In genomic region chr3:57673158-57673557, GRCh38 we compare ENCODE assay signal across 22 cellular contexts. TPM values are rescaled to one million over a fixed set of nuclear protein-coding genes. Genes with fewer than 3 reads are reported as not detected.
DNase-seq lines count a peak whose midpoint lies in the region; ATAC-seq and TF ChIP-seq lines count a peak whose summit lies in the region.
"Had no signal": no experiment of that assay in that cellular context is flagged by ENCODE, and none has a peak within 500 bp of the region (broad histone marks: within the 10 kb centered on the region; RNA-seq: fewer than 3 reads in every experiment).

No MANE protein-coding gene starts in this region.

- H3K9me2 ChIP-seq in SK-N-SH: no peaks in the 10 kb centered on the region

- H4K20me1 ChIP-seq in SK-N-SH (ENCODE audit: insufficient read depth): peaks cover 5% of the 10 kb centered on the region

- H3K36me3 Mint-ChIP-seq in activated CD8-positive, alpha-beta T cell treated with anti-CD3 and anti-CD28 coated beads for 36 hours (ENCODE audit: low read depth): peaks cover 29% of the 10 kb centered on the region
- peaks cover 47% of the 10 kb centered on the region for H3K36me3 Mint-ChIP-seq in activated CD8-positive, alpha-beta T cell treated with anti-CD3 and anti-CD28 coated beads, Interleukin-2, amount 10 ng/mL, durations not matched to agents 7 days and 5 days (ENCODE audit: low read depth)

- intact Hi-C loops in activated CD8-positive, alpha-beta T cell treated with anti-CD3 and anti-CD28 coated beads for 36 hours (cut with micrococcal nuclease): no loop called here
- intact Hi-C loops in vagina (cut with DNase I): no loop called here

- H3K4me2 ChIP-seq in SK-N-SH: no peak overlapping the region
- H3K4me2 ChIP-seq: A549 had no signal

- TF ChIP-seq RAD21 in SK-N-SH (IDR thresholded peaks at IDR 0.05; ENCODE audit: low read length): no peak

- H3K9me3 Mint-ChIP-seq in activated CD8-positive, alpha-beta T cell treated with anti-CD3 and anti-CD28 coated beads for 36 hours: no peaks in the 10 kb centered on the region
- no peaks in the 10 kb centered on the region for H3K9me3 Mint-ChIP-seq in activated CD8-positive, alpha-beta T cell treated with anti-CD3 and anti-CD28 coated beads, Interleukin-2, amount 10 ng/mL, durations not matched to agents 7 days and 5 days (ENCODE audit: insufficient read depth)
- H3K9me3 Mint-ChIP-seq: neural crest cell; stimulated activated effector memory CD8-positive, alpha-beta T cell treated with anti-CD3 and anti-CD28 coated beads, Interleukin-12 subunit alpha, Interleukin-12 subunit beta, amount 100 ng/mL, for 72 hours had no signal

- no peak overlapping the region for H2AFZ ChIP-seq in SK-N-SH (ENCODE audit: low read depth)

- in situ Hi-C loops in KBM-7 (cut with MboI; ENCODE audit: low pct_unique_long_range_greater_than_20kb, low sequenced_read_pairs): no loop called here

- ATAC-seq in activated CD8-positive, alpha-beta T cell treated with anti-CD3 and anti-CD28 coated beads for 36 hours: no peak
- ATAC-seq in activated CD8-positive, alpha-beta T cell treated with anti-CD3 and anti-CD28 coated beads, Interleukin-2, amount 10 ng/mL, durations not matched to agents 7 days and 5 days: no peak
- ATAC-seq: A549; stimulated activated effector memory CD8-positive, alpha-beta T cell treated with anti-CD3 and anti-CD28 coated beads, Interleukin-12 subunit alpha, Interleukin-12 subunit beta, amount 100 ng/mL, for 72 hours had no signal

- 93% methylated on average over 4 of the region's 4 CpGs for WGBS in SK-N-SH (ENCODE audit: low lambda C conversion rate)

- peaks cover 19 to 22% of the 10 kb centered on the region in 2 experiments for H3K4me1 ChIP-seq in neutrophil (ENCODE audit: control insufficient read depth in 1 of 2, insufficient read depth in 1 of 2, low read depth in 1 of 2, low read length in 1 of 2)
- H3K4me1 ChIP-seq in SK-N-SH (ENCODE audit: control insufficient read depth in 1 of 2, insufficient read depth in 2 of 2, low read depth in 1 of 2, low read length in 1 of 2): no peaks in the 10 kb centered on the region
- H3K4me1 ChIP-seq in vagina: no peaks in the 10 kb centered on the region
- H3K4me1 ChIP-seq: A549 had no signal

- CTCF ChIA-PET in activated CD8-positive, alpha-beta T cell treated with anti-CD3 and anti-CD28 coated beads for 36 hours (lab: Charles Lee): no interaction called here
- CTCF ChIA-PET in activated CD8-positive, alpha-beta T cell treated with anti-CD3 and anti-CD28 coated beads, Interleukin-2, amount 10 ng/mL, durations not matched to agents 7 days and 5 days (lab: Charles Lee): no interaction called here
- CTCF ChIA-PET in SK-N-SH (lab: Yijun Ruan, JAX): no interaction called here

- H3F3A ChIP-seq in SK-N-SH (replicated peaks; ENCODE audit: insufficient read depth): no peaks in the 10 kb centered on the region

- no peaks in the 10 kb centered on the region for H3K27me3 Mint-ChIP-seq in activated CD8-positive, alpha-beta T cell treated with anti-CD3 and anti-CD28 coated beads for 36 hours
- H3K27me3 Mint-ChIP-seq in activated CD8-positive, alpha-beta T cell treated with anti-CD3 and anti-CD28 coated beads, Interleukin-2, amount 10 ng/mL, durations not matched to agents 7 days and 5 days (ENCODE audit: low read depth): no peaks in the 10 kb centered on the region

- no peak for TF ChIP-seq EP300 in SK-N-SH (IDR thresholded peaks at IDR 0.05; ENCODE audit: borderline replicate concordance in 1 of 2, low read depth in 1 of 2, low read length in 1 of 2)

- peak overlapping the region; percentile 90 for H3K27ac ChIP-seq in neutrophil
- H3K27ac ChIP-seq in SK-N-SH (ENCODE audit: low read depth in 2 of 2, low read length in 1 of 2): no peak overlapping the region
- H3K27ac ChIP-seq in vagina: no peak overlapping the region
- H3K27ac ChIP-seq: A549, SJSA1, tibial nerve had no signal

- no peak for TF ChIP-seq POLR2A in vagina (IDR thresholded peaks at IDR 0.05)

- TF ChIP-seq CTCF in activated CD8-positive, alpha-beta T cell treated with anti-CD3 and anti-CD28 coated beads for 36 hours (IDR thresholded peaks at IDR 0.05): no peak
- TF ChIP-seq CTCF in neutrophil (IDR thresholded peaks at IDR 0.05) (no peak), SK-N-SH (IDR thresholded peaks at IDR 0.05) (no peak), vagina (IDR thresholded peaks at IDR 0.05) (no peak)

- H3K4me3 Mint-ChIP-seq in activated CD8-positive, alpha-beta T cell treated with anti-CD3 and anti-CD28 coated beads for 36 hours: no peak overlapping the region
- H3K4me3 Mint-ChIP-seq in activated CD8-positive, alpha-beta T cell treated with anti-CD3 and anti-CD28 coated beads, Interleukin-2, amount 10 ng/mL, durations not matched to agents 7 days and 5 days: no peak overlapping the region
- H3K4me3 Mint-ChIP-seq: neural crest cell; stimulated activated effector memory CD8-positive, alpha-beta T cell treated with anti-CD3 and anti-CD28 coated beads, Interleukin-12 subunit alpha, Interleukin-12 subunit beta, amount 100 ng/mL, for 72 hours had no signal

- no peak for DNase-seq in activated CD8-positive, alpha-beta T cell treated with anti-CD3 and anti-CD28 coated beads for 36 hours
- no peak for DNase-seq in activated CD8-positive, alpha-beta T cell treated with anti-CD3 and anti-CD28 coated beads, Interleukin-2, amount 10 ng/mL, durations not matched to agents 7 days and 5 days
- DNase-seq in KBM-7: peak; percentile 51
- peak; percentile 71 for DNase-seq in OCI-M1 (lab: John Stamatoyannopoulos, UW)
- DNase-seq in iPS-NIHi11 (ENCODE audit: low spot score): no peak
- no peak for DNase-seq in SK-N-SH
- DNase-seq in vagina (ENCODE audit: extremely low spot score in 2 of 2): no peak
- DNase-seq: activated naive CD4-positive, alpha-beta T cell treated with anti-CD3 and anti-CD28 coated beads, Interleukin-2, amount 50 U/mL, for 16 hours; activated T-cell treated with anti-CD3 and anti-CD28 coated beads for 4 hours; DMS79 treated with DMSO at 0.1 percent for 48 hours; hippocampal formation; MM.1S; NCI-H1930; NCI-H446; NK-92 treated with Interleukin-12 subunit alpha and Interleukin-12 subunit beta, amount 100 ng/mL, for 24 hours; stimulated activated CD4-positive, alpha-beta T cell treated with anti-CD3 and anti-CD28 coated beads, Interleukin-12 subunit alpha, Interleukin-12 subunit beta, amount 100 ng/mL, for 4 hours had no signal

- peak overlapping the region; percentile 29 for H3K27ac Mint-ChIP-seq in activated CD8-positive, alpha-beta T cell treated with anti-CD3 and anti-CD28 coated beads for 36 hours
- H3K27ac Mint-ChIP-seq in activated CD8-positive, alpha-beta T cell treated with anti-CD3 and anti-CD28 coated beads, Interleukin-2, amount 10 ng/mL, durations not matched to agents 7 days and 5 days: no peak overlapping the region
- H3K27ac Mint-ChIP-seq: stimulated activated effector memory CD8-positive, alpha-beta T cell treated with anti-CD3 and anti-CD28 coated beads, Interleukin-12 subunit alpha, Interleukin-12 subunit beta, amount 100 ng/mL, for 72 hours had no signal

- H3K27me3 ChIP-seq in neutrophil (no peaks in the 10 kb centered on the region), SK-N-SH (ENCODE audit: insufficient read depth) (no peaks in the 10 kb centered on the region), vagina (no peaks in the 10 kb centered on the region)
- H3K27me3 ChIP-seq: SJSA1, tibial nerve had no signal

- H3K79me2 ChIP-seq in SK-N-SH (ENCODE audit: insufficient read depth): peaks cover 68% of the 10 kb centered on the region

- H3K4me3 ChIP-seq in neutrophil (ENCODE audit: low read depth in 1 of 2, low read length in 1 of 2) (no peak overlapping the region), SK-N-SH (ENCODE audit: low read depth in 2 of 2, low read length in 1 of 2) (no peak overlapping the region), vagina (no peak overlapping the region)
- H3K4me3 ChIP-seq: A549, SJSA1, tibial nerve had no signal

- peaks cover 37% of the 10 kb centered on the region for H3K4me1 Mint-ChIP-seq in activated CD8-positive, alpha-beta T cell treated with anti-CD3 and anti-CD28 coated beads for 36 hours (ENCODE audit: low read depth)
- H3K4me1 Mint-ChIP-seq in activated CD8-positive, alpha-beta T cell treated with anti-CD3 and anti-CD28 coated beads, Interleukin-2, amount 10 ng/mL, durations not matched to agents 7 days and 5 days (ENCODE audit: low read depth): peaks cover 35% of the 10 kb centered on the region
- H3K4me1 Mint-ChIP-seq: neural crest cell had no signal

- H3K9ac ChIP-seq in SK-N-SH: no peak overlapping the region

- H3K9me3 ChIP-seq in neutrophil (no peaks in the 10 kb centered on the region), SK-N-SH (no peaks in the 10 kb centered on the region), vagina (no peaks in the 10 kb centered on the region)
- H3K9me3 ChIP-seq: A549, SJSA1, tibial nerve had no signal

- POLR2A ChIA-PET in activated CD8-positive, alpha-beta T cell treated with anti-CD3 and anti-CD28 coated beads for 36 hours (lab: Charles Lee): no interaction called here
- POLR2A ChIA-PET in activated CD8-positive, alpha-beta T cell treated with anti-CD3 and anti-CD28 coated beads, Interleukin-2, amount 10 ng/mL, durations not matched to agents 7 days and 5 days (lab: Charles Lee): no interaction called here
- POLR2A ChIA-PET in SK-N-SH (lab: Yijun Ruan, JAX): no interaction called here

- H3K36me3 ChIP-seq in neutrophil (peaks cover 11% of the 10 kb centered on the region), SK-N-SH (replicated peaks in 1 of 2; ENCODE audit: control insufficient read depth in 1 of 2, insufficient read depth in 2 of 2, low read length in 1 of 2) (peaks cover 0 to 30% of the 10 kb centered on the region in 2 experiments), vagina (peaks cover 0 to 11% of the 10 kb centered on the region in 2 donors)

TF ChIP-seq in SK-N-SH, 30 proteins besides CTCF, POLR2A, EP300 and RAD21 (continues in another document):
- TF ChIP-seq USF2 (IDR thresholded peaks at IDR 0.05; ENCODE audit: borderline replicate concordance, low read depth, low read length): no peak
- TF ChIP-seq SMC3 (IDR thresholded peaks at IDR 0.05; ENCODE audit: low read depth, low read length): no peak
- TF ChIP-seq POLR2AphosphoS5 (IDR thresholded peaks at IDR 0.05; ENCODE audit: low read depth, low read length): no peak
- no peak for TF ChIP-seq RFX5 (IDR thresholded peaks at IDR 0.05; ENCODE audit: low read length)

RNA-seq across cellular contexts. Expression of gene DENND6A, which starts 19.7 kb away (rescaled TPM):
- 10 to 100 TPM; 10.1 to 13.1 TPM for total RNA-seq in activated CD8-positive, alpha-beta T cell treated with anti-CD3 and anti-CD28 coated beads for 36 hours
- 10 to 100 TPM; 22.8 to 23.9 TPM for total RNA-seq in activated CD8-positive, alpha-beta T cell treated with anti-CD3 and anti-CD28 coated beads, Interleukin-2, amount 10 ng/mL, durations not matched to agents 7 days and 5 days
- 5.8 and 9.7 TPM in 2 replicates for polyA plus RNA-seq in SK-N-SH (2012; rRNA removed)
- 6.4 and 6.6 TPM in 2 replicates for polyA plus RNA-seq in SK-N-SH (2012; cell fraction: cytosol; rRNA removed)
- polyA plus RNA-seq in SK-N-SH (2012; cell fraction: nucleus; rRNA removed): 3.9 and 9.9 TPM in 2 replicates
- total RNA-seq in vagina: 24.8 TPM

Comparison
In these comparisons a context has a peak if more than half of its experiments do, and no peak if none do; other contexts are left out.
1. DNase-seq: peak in KBM-7 (single experiment) and OCI-M1 (single experiment); none in activated CD8-positive, alpha-beta T cell treated with anti-CD3 and anti-CD28 coated beads for 36 hours (single experiment), activated CD8-positive, alpha-beta T cell treated with anti-CD3 and anti-CD28 coated beads, Interleukin-2, amount 10 ng/mL, durations not matched to agents 7 days and 5 days (single experiment), iPS-NIHi11 (single experiment), SK-N-SH (single experiment) and vagina (0 of 2).